ENCODE assay signal across 18 cellular contexts in the genomic region with DNA sequence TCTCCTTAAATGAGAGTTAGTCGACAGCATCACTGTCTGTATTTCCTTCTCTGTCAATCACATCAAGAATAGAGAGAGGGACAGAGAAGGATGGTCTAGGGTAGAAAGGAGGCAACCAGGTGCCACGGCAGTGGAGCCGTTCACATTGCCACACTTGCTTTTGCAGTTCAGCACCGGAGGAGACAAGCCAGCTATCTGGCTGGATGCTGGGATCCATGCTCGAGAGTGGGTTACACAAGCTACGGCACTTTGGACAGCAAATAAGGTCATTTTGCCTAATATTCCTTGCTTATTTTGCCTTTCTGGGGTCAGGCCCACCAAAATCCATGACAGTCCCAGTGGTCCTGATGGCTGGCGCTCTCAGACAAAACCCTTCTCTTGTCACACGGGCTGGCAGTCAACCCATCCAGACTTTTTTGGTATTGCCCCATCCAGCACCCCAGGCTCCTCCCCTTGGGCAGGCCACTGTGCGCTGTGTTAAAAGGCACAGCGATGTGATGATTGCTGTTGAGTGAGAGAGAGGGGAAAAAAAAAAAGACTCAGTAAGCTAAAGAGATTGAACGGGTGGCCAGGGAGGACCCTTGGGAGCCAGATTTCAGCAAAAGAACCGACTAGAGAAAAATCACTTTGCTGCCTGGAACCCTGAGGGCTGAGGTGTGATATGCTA. TPM values are rescaled to one million over a fixed set of nuclear protein-coding genes. Genes with fewer than 3 reads are reported as not detected.
A peak's percentile ranks its signal among the peaks of the same experiment; 100 is the strongest.
DNase-seq lines count a peak whose midpoint lies in the region; ATAC-seq and TF ChIP-seq lines count a peak whose summit lies in the region.
"Had no signal": no experiment of that assay in that cellular context is flagged by ENCODE, and none has a peak within 500 bp of the region (broad histone marks: within the 10 kb centered on the region; RNA-seq: fewer than 3 reads in every experiment).

No MANE protein-coding gene starts in this region.

- intact Hi-C loops in activated T-helper 1 cell treated with anti-CD3 and anti-CD28 coated beads, Interleukin-12 subunit alpha, Interleukin-12 subunit beta, Interleukin-2, Interleukin-4 antibody, amounts not matched to agents 30 ng/mL and 10 ng/mL and 1 ng/mL, durations not matched to agents 14 hours and 24 hours and 36 hours (cut with micrococcal nuclease) = loop anchor here (5.0 kb wide), 2 partner anchors 33 to 962 kb away; no protein-coding TSS in a partner anchor

- CTCF ChIA-PET in RWPE1 (lab: Yijun Ruan, JAX) = no interaction called here

- DNase-seq in NCI-H2081 (lab: John Stamatoyannopoulos, UW) (peak; percentile 63 to 87), NCI-H2081 treated with DMSO at 0.1 percent for 48 hours (lab: John Stamatoyannopoulos, UW) (no peak), RWPE1 (ENCODE audit: low spot score) (no peak), MG63 (no peak)
- DNase-seq in activated T-helper 1 cell treated with anti-CD3 and anti-CD28 coated beads, Interleukin-12 subunit alpha, Interleukin-12 subunit beta, Interleukin-2, Interleukin-4 antibody, amounts not matched to agents 30 ng/mL and 10 ng/mL and 1 ng/mL, durations not matched to agents 14 hours and 24 hours and 36 hours (ENCODE audit: low spot score) = no peak
- no peak for DNase-seq in natural killer cell treated with Interleukin-12 subunit alpha and Interleukin-12 subunit beta and Interleukin-15 and Interleukin-18, amount 100 ng/mL, for 72 hours (ENCODE audit: low spot score)
- DNase-seq: activated CD8-positive, alpha-beta memory T cell treated with anti-CD3 and anti-CD28 coated beads for 24 hours; Caco-2; colonic mucosa; islet precursor cell; naive thymus-derived CD4-positive, alpha-beta T cell; NCI-H345; upper lobe of left lung had no signal

- H3K4me1 Mint-ChIP-seq in activated T-helper 1 cell treated with anti-CD3 and anti-CD28 coated beads, Interleukin-12 subunit alpha, Interleukin-12 subunit beta, Interleukin-2, Interleukin-4 antibody, amounts not matched to agents 30 ng/mL and 10 ng/mL and 1 ng/mL, durations not matched to agents 14 hours and 24 hours and 36 hours (ENCODE audit: low read depth) = peaks cover 24% of the 10 kb centered on the region
- H3K4me1 Mint-ChIP-seq in natural killer cell treated with Interleukin-12 subunit alpha and Interleukin-12 subunit beta and Interleukin-15 and Interleukin-18, amount 100 ng/mL, for 72 hours (ENCODE audit: low read depth in 2 of 2) = no peaks in the 10 kb centered on the region

- H3K27me3 Mint-ChIP-seq in activated T-helper 1 cell treated with anti-CD3 and anti-CD28 coated beads, Interleukin-12 subunit alpha, Interleukin-12 subunit beta, Interleukin-2, Interleukin-4 antibody, amounts not matched to agents 30 ng/mL and 10 ng/mL and 1 ng/mL, durations not matched to agents 14 hours and 24 hours and 36 hours (ENCODE audit: insufficient read depth) = peaks cover 2% of the 10 kb centered on the region
- H3K27me3 Mint-ChIP-seq in natural killer cell treated with Interleukin-12 subunit alpha and Interleukin-12 subunit beta and Interleukin-15 and Interleukin-18, amount 100 ng/mL, for 72 hours = peaks cover 21 to 42% of the 10 kb centered on the region in 2 donors

- H3K36me3 ChIP-seq in iPS-15b (ENCODE audit: control insufficient read depth, insufficient read depth, low read length) (no peaks in the 10 kb centered on the region), subcutaneous abdominal adipose tissue (ENCODE audit: control insufficient read depth in 5 of 5, insufficient read depth in 5 of 5, low read length in 5 of 5) (no peaks in the 10 kb centered on the region), MG63 (no peaks in the 10 kb centered on the region)
- H3K36me3 ChIP-seq: colonic mucosa, upper lobe of left lung had no signal

- H3K27ac ChIP-seq in RWPE1 (peak overlapping the region; percentile 83), subcutaneous abdominal adipose tissue (ENCODE audit: low read depth, low read length) (peak overlapping the region; percentile 97)
- H3K27ac ChIP-seq: A549, colonic mucosa, upper lobe of left lung had no signal

- POLR2A ChIA-PET in RWPE1 (lab: Yijun Ruan, JAX; ENCODE audit: low non-redundant PET) = no interaction called here

- H3K4me1 ChIP-seq in iPS-15b (ENCODE audit: control insufficient read depth, insufficient read depth, low read length) (peaks cover 36% of the 10 kb centered on the region), subcutaneous abdominal adipose tissue (ENCODE audit: control insufficient read depth in 5 of 5, insufficient read depth in 5 of 5, low read length in 5 of 5) (peaks cover 13 to 73% (median 55%) of the 10 kb centered on the region in 5 donors)
- H3K4me1 ChIP-seq: A549, colonic mucosa had no signal

- H3K9me3 Mint-ChIP-seq in activated T-helper 1 cell treated with anti-CD3 and anti-CD28 coated beads, Interleukin-12 subunit alpha, Interleukin-12 subunit beta, Interleukin-2, Interleukin-4 antibody, amounts not matched to agents 30 ng/mL and 10 ng/mL and 1 ng/mL, durations not matched to agents 14 hours and 24 hours and 36 hours = no peaks in the 10 kb centered on the region
- no peaks in the 10 kb centered on the region for H3K9me3 Mint-ChIP-seq in natural killer cell treated with Interleukin-12 subunit alpha and Interleukin-12 subunit beta and Interleukin-15 and Interleukin-18, amount 100 ng/mL, for 72 hours
- H3K9me3 Mint-ChIP-seq: activated naive CD4-positive, alpha-beta T cell treated with anti-CD3 and anti-CD28 coated beads, Interleukin-2, amount 50 U/mL, for 72 hours had no signal

- no peak overlapping the region for H3K9ac ChIP-seq in iPS-15b (ENCODE audit: low read depth, low read length)
- peak overlapping the region in 3 of 5 donors; percentile 33 to 47 (median 42) for H3K9ac ChIP-seq in subcutaneous abdominal adipose tissue (ENCODE audit: low read length in 5 of 5)

- no peak overlapping the region for H3K4me3 Mint-ChIP-seq in activated T-helper 1 cell treated with anti-CD3 and anti-CD28 coated beads, Interleukin-12 subunit alpha, Interleukin-12 subunit beta, Interleukin-2, Interleukin-4 antibody, amounts not matched to agents 30 ng/mL and 10 ng/mL and 1 ng/mL, durations not matched to agents 14 hours and 24 hours and 36 hours
- no peak overlapping the region for H3K4me3 Mint-ChIP-seq in natural killer cell treated with Interleukin-12 subunit alpha and Interleukin-12 subunit beta and Interleukin-15 and Interleukin-18, amount 100 ng/mL, for 72 hours

- no peak overlapping the region for H3K27ac Mint-ChIP-seq in activated T-helper 1 cell treated with anti-CD3 and anti-CD28 coated beads, Interleukin-12 subunit alpha, Interleukin-12 subunit beta, Interleukin-2, Interleukin-4 antibody, amounts not matched to agents 30 ng/mL and 10 ng/mL and 1 ng/mL, durations not matched to agents 14 hours and 24 hours and 36 hours
- no peak overlapping the region for H3K27ac Mint-ChIP-seq in natural killer cell treated with Interleukin-12 subunit alpha and Interleukin-12 subunit beta and Interleukin-15 and Interleukin-18, amount 100 ng/mL, for 72 hours

- no peaks in the 10 kb centered on the region for H3K9me3 ChIP-seq in iPS-15b (ENCODE audit: control insufficient read depth, insufficient read depth, low read length)
- no peaks in the 10 kb centered on the region for H3K9me3 ChIP-seq in subcutaneous abdominal adipose tissue (ENCODE audit: control insufficient read depth in 5 of 5, low read length in 5 of 5)
- no peaks in the 10 kb centered on the region for H3K9me3 ChIP-seq in MG63
- H3K9me3 ChIP-seq: A549, Caco-2, colonic mucosa, upper lobe of left lung had no signal

- ATAC-seq in natural killer cell treated with Interleukin-12 subunit alpha and Interleukin-12 subunit beta and Interleukin-15 and Interleukin-18, amount 100 ng/mL, for 72 hours = no peak
- ATAC-seq: A549; activated naive CD4-positive, alpha-beta T cell treated with anti-CD3 and anti-CD28 coated beads, Interleukin-2, amount 50 U/mL, for 72 hours; HCT116; naive thymus-derived CD4-positive, alpha-beta T cell had no signal

- H3K27me3 ChIP-seq in iPS-15b (ENCODE audit: control insufficient read depth, insufficient read depth, low read length) (no peaks in the 10 kb centered on the region), subcutaneous abdominal adipose tissue (ENCODE audit: control insufficient read depth in 5 of 5, insufficient read depth in 4 of 5, low read length in 5 of 5) (peaks cover 0 to 3% (median 0%) of the 10 kb centered on the region in 5 donors), MG63 (no peaks in the 10 kb centered on the region)
- H3K27me3 ChIP-seq: colonic mucosa, upper lobe of left lung had no signal

- no peak for TF ChIP-seq CTCF in RWPE1 (conservative IDR thresholded peaks at IDR 0.05; ENCODE audit: low read depth)

- no peaks in the 10 kb centered on the region for H3K36me3 Mint-ChIP-seq in activated T-helper 1 cell treated with anti-CD3 and anti-CD28 coated beads, Interleukin-12 subunit alpha, Interleukin-12 subunit beta, Interleukin-2, Interleukin-4 antibody, amounts not matched to agents 30 ng/mL and 10 ng/mL and 1 ng/mL, durations not matched to agents 14 hours and 24 hours and 36 hours (ENCODE audit: low read depth)
- no peaks in the 10 kb centered on the region for H3K36me3 Mint-ChIP-seq in natural killer cell treated with Interleukin-12 subunit alpha and Interleukin-12 subunit beta and Interleukin-15 and Interleukin-18, amount 100 ng/mL, for 72 hours
- H3K36me3 Mint-ChIP-seq: activated naive CD4-positive, alpha-beta T cell treated with anti-CD3 and anti-CD28 coated beads, Interleukin-2, amount 50 U/mL, for 72 hours; naive thymus-derived CD4-positive, alpha-beta T cell had no signal

- H3K4me3 ChIP-seq in iPS-15b (ENCODE audit: low read depth, low read length) (peak overlapping the region; percentile 18), subcutaneous abdominal adipose tissue (ENCODE audit: low read depth in 1 of 5, low read length in 5 of 5) (peak overlapping the region in 2 of 5 donors; percentile 14 to 26), MG63 (no peak overlapping the region)
- H3K4me3 ChIP-seq: A549, colonic mucosa, upper lobe of left lung had no signal

RNA-seq across cellular contexts. Expression of a gene that starts 8.5 kb away (rescaled TPM):
- total RNA-seq in activated T-helper 1 cell treated with anti-CD3 and anti-CD28 coated beads, Interleukin-12 subunit alpha, Interleukin-12 subunit beta, Interleukin-2, Interleukin-4 antibody, amounts not matched to agents 30 ng/mL and 10 ng/mL and 1 ng/mL, durations not matched to agents 14 hours and 24 hours and 36 hours = not detected in 2 replicates
- total RNA-seq in natural killer cell treated with Interleukin-12 subunit alpha and Interleukin-12 subunit beta and Interleukin-15 and Interleukin-18, amount 100 ng/mL, for 72 hours = not detected
- 1.0 and 1.6 TPM in 2 replicates for total RNA-seq in MG63 (2014; rRNA removed; shearing (Covaris generic); ENCODE audit: low replicate concordance)
- total RNA-seq: naive thymus-derived CD4-positive, alpha-beta T cell had no signal

RNA-seq across cellular contexts. Expression of a gene that starts 17.8 kb away (rescaled TPM):
- not detected in 2 replicates for total RNA-seq in activated T-helper 1 cell treated with anti-CD3 and anti-CD28 coated beads, Interleukin-12 subunit alpha, Interleukin-12 subunit beta, Interleukin-2, Interleukin-4 antibody, amounts not matched to agents 30 ng/mL and 10 ng/mL and 1 ng/mL, durations not matched to agents 14 hours and 24 hours and 36 hours
- total RNA-seq in natural killer cell treated with Interleukin-12 subunit alpha and Interleukin-12 subunit beta and Interleukin-15 and Interleukin-18, amount 100 ng/mL, for 72 hours = not detected
- total RNA-seq in MG63 (2014; rRNA removed; shearing (Covaris generic); ENCODE audit: low replicate concordance) = 238 and 337 TPM in 2 replicates
- total RNA-seq: activated naive CD4-positive, alpha-beta T cell treated with anti-CD3 and anti-CD28 coated beads, Interleukin-2, amount 50 U/mL, for 72 hours; colonic mucosa; naive thymus-derived CD4-positive, alpha-beta T cell had no signal

Comparison
In these comparisons a context has a peak if more than half of its experiments do, and no peak if none do; other contexts are left out.
1. DNase-seq: peak in NCI-H2081 (2 of 2); none in NCI-H2081 treated with DMSO at 0.1 percent for 48 hours (single experiment), RWPE1 (single experiment), activated T-helper 1 cell treated with anti-CD3 and anti-CD28 coated beads, Interleukin-12 subunit alpha, Interleukin-12 subunit beta, Interleukin-2, Interleukin-4 antibody, amounts not matched to agents 30 ng/mL and 10 ng/mL and 1 ng/mL, durations not matched to agents 14 hours and 24 hours and 36 hours (single experiment), natural killer cell treated with Interleukin-12 subunit alpha and Interleukin-12 subunit beta and Interleukin-15 and Interleukin-18, amount 100 ng/mL, for 72 hours (single experiment) and MG63 (single experiment).
2. RNA of a gene that starts 17.8 kb away (total RNA-seq): 238 to 337 TPM in MG63; not detected in activated T-helper 1 cell treated with anti-CD3 and anti-CD28 coated beads, Interleukin-12 subunit alpha, Interleukin-12 subunit beta, Interleukin-2, Interleukin-4 antibody, amounts not matched to agents 30 ng/mL and 10 ng/mL and 1 ng/mL, durations not matched to agents 14 hours and 24 hours and 36 hours and not detected in natural killer cell treated with Interleukin-12 subunit alpha and Interleukin-12 subunit beta and Interleukin-15 and Interleukin-18, amount 100 ng/mL, for 72 hours; every median in the first group is over 100 times any median in the second.